In the genomic region with DNA sequence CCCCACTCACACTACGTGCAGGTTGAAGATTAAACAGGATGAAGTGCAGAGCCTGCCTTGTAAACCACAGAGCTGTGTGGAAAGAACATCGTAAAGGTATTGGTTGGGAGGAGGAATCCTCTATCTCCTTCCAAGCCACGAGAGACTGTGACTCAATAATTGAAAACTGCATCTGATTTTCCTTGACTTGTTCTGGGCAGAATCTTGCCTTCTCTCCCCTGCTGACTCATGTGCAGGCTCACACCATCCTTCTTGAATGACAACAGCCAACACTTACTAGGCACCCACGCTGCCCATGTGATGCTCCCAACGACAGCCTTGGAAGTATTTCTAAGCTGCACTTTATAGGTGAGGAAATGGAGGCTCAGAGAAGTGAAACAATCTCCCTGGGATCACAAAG, we compare ENCODE assay signal across 16 cellular contexts.
DNase-seq lines count a peak whose midpoint lies in the region; ATAC-seq, FAIRE-seq and TF ChIP-seq lines count a peak whose summit lies in the region.
"Had no signal": no experiment of that assay in that cellular context is flagged by ENCODE, and none has a peak within 500 bp of the region (broad histone marks: within the 10 kb centered on the region; RNA-seq: fewer than 3 reads in every experiment).

No MANE protein-coding gene starts in this region.

- no peak for TF ChIP-seq CTCF in left lung (IDR thresholded peaks at IDR 0.05)

- ATAC-seq in left lung (peak; percentile 29), T-cell (replicated peaks in 1 of 4) (no peak)

- no peak overlapping the region for H3K4me3 ChIP-seq in ACC112 (ENCODE audit: low read depth, low read length)
- H3K4me3 ChIP-seq in left lung = no peak overlapping the region
- H3K4me3 ChIP-seq: skin epidermis, upper lobe of left lung had no signal

- intact Hi-C loops in left lung (cut with DNase I) (no loop called here), posterior vena cava (cut with DNase I) (no loop called here)

- H3K4me1 Mint-ChIP-seq in T-cell = no peaks in the 10 kb centered on the region
- H3K4me1 Mint-ChIP-seq: IgD-negative memory B cell had no signal

- no peak overlapping the region for H3K4me3 Mint-ChIP-seq in T-cell
- H3K4me3 Mint-ChIP-seq: activated T-helper 1 cell treated with anti-CD3 and anti-CD28 coated beads, Interleukin-12 subunit alpha, Interleukin-12 subunit beta, Interleukin-2, Interleukin-4 antibody, amounts not matched to agents 30 ng/mL and 10 ng/mL and 1 ng/mL, durations not matched to agents 14 hours and 24 hours and 36 hours; brain; IgD-negative memory B cell had no signal

- H3K36me3 Mint-ChIP-seq in T-cell = no peaks in the 10 kb centered on the region
- H3K36me3 Mint-ChIP-seq: brain, IgD-negative memory B cell had no signal

- no peaks in the 10 kb centered on the region for H3K36me3 ChIP-seq in ACC112 (ENCODE audit: insufficient read depth, low read length)
- H3K36me3 ChIP-seq in left lung = no peaks in the 10 kb centered on the region
- H3K36me3 ChIP-seq: upper lobe of left lung had no signal

- FAIRE-seq in HTR-8/SVneo (lab: Jason Lieb, UNC) = peak; percentile 57

- H3K27ac Mint-ChIP-seq in T-cell = no peak overlapping the region
- H3K27ac Mint-ChIP-seq: activated T-helper 1 cell treated with anti-CD3 and anti-CD28 coated beads, Interleukin-12 subunit alpha, Interleukin-12 subunit beta, Interleukin-2, Interleukin-4 antibody, amounts not matched to agents 30 ng/mL and 10 ng/mL and 1 ng/mL, durations not matched to agents 14 hours and 24 hours and 36 hours; IgD-negative memory B cell had no signal

- H3K27me3 ChIP-seq in ACC112 (ENCODE audit: insufficient read depth, low read length) (no peaks in the 10 kb centered on the region), left lung (no peaks in the 10 kb centered on the region)
- H3K27me3 ChIP-seq: upper lobe of left lung had no signal

- H3K27ac ChIP-seq in ACC112 (ENCODE audit: low read depth, low read length) (peak overlapping the region; percentile 66), left lung (peak overlapping the region in 1 of 2 donors; percentile 53)
- H3K27ac ChIP-seq: upper lobe of left lung had no signal

- peaks cover 26% of the 10 kb centered on the region for H3K4me1 ChIP-seq in ACC112 (ENCODE audit: control insufficient read depth, insufficient read depth, low read length, unreplicated experiment)
- peaks cover 0 to 3% of the 10 kb centered on the region in 2 donors for H3K4me1 ChIP-seq in left lung

- no peaks in the 10 kb centered on the region for H3K9me3 Mint-ChIP-seq in T-cell
- H3K9me3 Mint-ChIP-seq: activated T-helper 1 cell treated with anti-CD3 and anti-CD28 coated beads, Interleukin-12 subunit alpha, Interleukin-12 subunit beta, Interleukin-2, Interleukin-4 antibody, amounts not matched to agents 30 ng/mL and 10 ng/mL and 1 ng/mL, durations not matched to agents 14 hours and 24 hours and 36 hours had no signal

- POLR2A ChIA-PET in T-cell (lab: Charles Lee) = no interaction called here

- no peak overlapping the region for H2AFZ ChIP-seq in ACC112 (ENCODE audit: low read length, unreplicated experiment)

- H3K9me3 ChIP-seq in left lung = no peaks in the 10 kb centered on the region

- peaks cover 12 to 18% of the 10 kb centered on the region in 2 donors for H3K27me3 Mint-ChIP-seq in T-cell
- H3K27me3 Mint-ChIP-seq: IgD-negative memory B cell had no signal

- no peaks in the 10 kb centered on the region for H3K79me2 ChIP-seq in ACC112 (ENCODE audit: control insufficient read depth, insufficient read depth, low read length, unreplicated experiment)

- CTCF ChIA-PET in T-cell (lab: Charles Lee) = no interaction called here

- no peak for DNase-seq in HTR-8/SVneo (ENCODE audit: insufficient read length, low spot score)
- DNase-seq in dedifferentiated amniotic fluid mesenchymal stem cell (ENCODE audit: extremely low spot score) = peak; percentile 61
- DNase-seq in left lung = no peak
- DNase-seq in T-cell = no peak
- DNase-seq in dermis blood vessel endothelial cell = no peak
- DNase-seq in LoVo (ENCODE audit: low spot score) = no peak
- no peak for DNase-seq in posterior vena cava (ENCODE audit: low spot score)
- DNase-seq: DMS79 treated with DMSO at 0.1 percent for 48 hours, NCI-H187, T-helper 1 cell, upper lobe of left lung had no signal
